ENCODE assay signal across 16 cellular contexts in the genomic region with DNA sequence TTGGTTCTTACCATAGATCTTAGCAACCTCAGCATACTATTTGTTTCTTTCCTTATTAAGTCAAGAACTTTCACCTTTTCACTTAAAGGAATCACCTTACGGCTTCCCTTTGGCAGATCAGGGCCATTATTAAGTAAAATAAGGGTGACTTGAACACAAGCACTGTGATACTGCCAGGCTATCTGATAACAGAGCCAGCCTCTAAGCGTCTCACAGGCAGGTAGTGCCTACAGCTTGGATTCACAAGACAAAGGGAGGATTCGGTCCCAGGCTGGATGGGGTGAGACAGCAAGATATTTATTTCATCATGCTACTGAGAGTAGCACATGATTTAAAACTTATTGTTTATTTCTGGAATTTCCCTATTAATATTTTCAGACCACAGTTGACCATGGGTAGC.
"Had no signal": no experiment of that assay in that cellular context is flagged by ENCODE, and none has a peak within 500 bp of the region (broad histone marks: within the 10 kb centered on the region; RNA-seq: fewer than 3 reads in every experiment).

No MANE protein-coding gene starts in this region.

- ATAC-seq: esophagus mucosa; lower lobe of right lung; pancreas; right cardiac atrium; stimulated activated naive B cell treated with anti-CD40 and anti-IgM and Interleukin-4, amounts not matched to agents 10 μg/mL and 1 μg/mL and 100 μg/mL, for 72 hours; stimulated activated naive CD8-positive, alpha-beta T cell treated with anti-CD3 and anti-CD28 coated beads, Interleukin-15, amount 100 ng/mL, for 72 hours had no signal

- DNase-seq: effector memory CD4-positive, alpha-beta T cell; glutamatergic neuron; immature natural killer cell; left ventricle myocardium inferior; lower lobe of right lung; mesenchymal stem cell; midbrain; occipital lobe; pancreas; right cardiac atrium; stimulated activated CD4-positive, alpha-beta T cell treated with anti-CD3 and anti-CD28 coated beads, Interleukin-4, amount 100 ng/mL, for 1 hour; stimulated activated naive B cell treated with anti-CD40 and anti-IgM and Interleukin-4, amounts not matched to agents 10 μg/mL and 1 μg/mL and 100 μg/mL, for 72 hours; stimulated activated naive CD8-positive, alpha-beta T cell treated with anti-CD3 and anti-CD28 coated beads, Interleukin-15, amount 100 ng/mL, for 72 hours; testis had no signal

- H3K9me3 ChIP-seq: lower lobe of right lung, pancreas, testis had no signal

- H3K36me3 ChIP-seq: left ventricle myocardium inferior, lower lobe of right lung, pancreas, tibial nerve had no signal

- H3K4me3 ChIP-seq: left ventricle myocardium inferior, lower lobe of right lung, pancreas, testis, tibial nerve had no signal

- H3K27ac ChIP-seq: left ventricle myocardium inferior, lower lobe of right lung, pancreas, testis, tibial nerve had no signal

- H3K4me1 ChIP-seq: testis had no signal

- H3K27me3 ChIP-seq: pancreas, testis, tibial nerve had no signal
